Comparison of ENCODE assay signal across 16 cellular contexts in the genomic region with DNA sequence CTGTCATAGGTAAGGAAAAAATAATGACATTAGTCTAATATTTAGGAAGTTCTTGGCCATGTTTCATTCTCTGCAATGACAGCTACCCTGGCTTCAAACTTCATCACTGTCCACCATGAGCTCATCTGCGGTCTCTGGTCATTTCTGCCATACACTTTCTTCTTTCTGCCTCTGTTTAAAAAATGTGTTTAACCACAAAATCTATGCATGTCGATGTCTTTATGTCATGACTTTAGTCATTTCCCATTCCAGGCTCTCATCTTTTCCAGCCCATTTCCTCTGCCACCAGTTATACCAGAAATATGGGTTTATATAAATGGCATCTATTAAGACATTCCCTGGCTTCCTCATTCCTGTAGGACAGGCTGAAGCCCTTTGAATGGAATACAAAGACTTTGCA.
DNase-seq lines count a peak whose midpoint lies in the region; ATAC-seq and TF ChIP-seq lines count a peak whose summit lies in the region.
"Had no signal": no experiment of that assay in that cellular context is flagged by ENCODE, and none has a peak within 500 bp of the region (broad histone marks: within the 10 kb centered on the region; RNA-seq: fewer than 3 reads in every experiment).

No MANE protein-coding gene starts in this region.

- TF ChIP-seq CTCF in AG04449 (IDR thresholded peaks at IDR 0.05; ENCODE audit: insufficient read depth, low read length, missing control alignments) (no peak), foreskin keratinocyte (conservative IDR thresholded peaks at IDR 0.05) (no peak)

- H4K20me1 ChIP-seq in GM23248 (ENCODE audit: insufficient read depth), result no peaks in the 10 kb centered on the region

- H3K4me3 ChIP-seq in AG04449 (ENCODE audit: low read depth, low read length) (no peak overlapping the region), GM23248 (no peak overlapping the region)
- H3K4me3 ChIP-seq: gastrocnemius medialis, lower lobe of right lung, ovary, suprapubic skin had no signal

- peaks cover 1% of the 10 kb centered on the region for H3K36me3 Mint-ChIP-seq in activated naive CD8-positive, alpha-beta T cell treated with anti-CD3 and anti-CD28 coated beads, Interleukin-2, amount 50 U/mL, for 24 hours (ENCODE audit: low read depth)
- H3K36me3 Mint-ChIP-seq: brain had no signal

- H3K4me1 ChIP-seq in GM23248 (ENCODE audit: insufficient read depth) (peaks cover 19% of the 10 kb centered on the region), foreskin keratinocyte (peaks cover 22% of the 10 kb centered on the region)
- H3K4me1 ChIP-seq: gastrocnemius medialis, lower lobe of right lung, suprapubic skin had no signal

- peak overlapping the region; percentile 58 for H3K4me3 Mint-ChIP-seq in activated naive CD8-positive, alpha-beta T cell treated with anti-CD3 and anti-CD28 coated beads, Interleukin-2, amount 50 U/mL, for 24 hours
- H3K4me3 Mint-ChIP-seq: brain had no signal

- H3K4me1 Mint-ChIP-seq in activated naive CD8-positive, alpha-beta T cell treated with anti-CD3 and anti-CD28 coated beads, Interleukin-2, amount 50 U/mL, for 24 hours, result peaks cover 51% of the 10 kb centered on the region
- H3K4me1 Mint-ChIP-seq: brain had no signal

- peaks cover 4% of the 10 kb centered on the region for H3K27me3 Mint-ChIP-seq in activated naive CD8-positive, alpha-beta T cell treated with anti-CD3 and anti-CD28 coated beads, Interleukin-2, amount 50 U/mL, for 24 hours

- H3K4me2 ChIP-seq in GM23248 (ENCODE audit: unreplicated experiment), result peak overlapping the region; percentile 4

- no peaks in the 10 kb centered on the region for H3K79me2 ChIP-seq in GM23248 (ENCODE audit: insufficient read depth)

- H3K9me3 ChIP-seq in GM23248 (ENCODE audit: low read depth), result no peaks in the 10 kb centered on the region
- H3K9me3 ChIP-seq: gastrocnemius medialis, lower lobe of right lung, ovary had no signal

- H3K9ac ChIP-seq in GM23248, result no peak overlapping the region

- in situ Hi-C loops in GM23248 (cut with MboI), result no loop called here

- H3K9me3 Mint-ChIP-seq in activated naive CD8-positive, alpha-beta T cell treated with anti-CD3 and anti-CD28 coated beads, Interleukin-2, amount 50 U/mL, for 24 hours, result peaks cover 8% of the 10 kb centered on the region

- H3F3A ChIP-seq in GM23248 (ENCODE audit: insufficient read depth), result peaks cover 23% of the 10 kb centered on the region

- H3K27me3 ChIP-seq in GM23248 (replicated peaks; ENCODE audit: insufficient read depth) (no peaks in the 10 kb centered on the region), foreskin keratinocyte (no peaks in the 10 kb centered on the region)
- H3K27me3 ChIP-seq: gastrocnemius medialis, ovary, suprapubic skin had no signal

- CTCF ChIA-PET in AG04449 (lab: Yijun Ruan, JAX), result interaction anchor here (0.7 to 1.7 kb wide), 3 partner anchors 9 to 655 kb away, joined by 3 to 5 read pairs (median 3); a partner anchor contains a TSS

- ATAC-seq in activated naive CD8-positive, alpha-beta T cell treated with anti-CD3 and anti-CD28 coated beads, Interleukin-2, amount 50 U/mL, for 24 hours, result peak; percentile 33
- ATAC-seq in foreskin keratinocyte, result peak; percentile 94
- no peak for ATAC-seq in GM19328 (IDR thresholded peaks at IDR 0.05; ENCODE audit: unreplicated experiment)
- ATAC-seq: gastrocnemius medialis had no signal

- DNase-seq in AG04449 (ENCODE audit: low read depth, low spot score) (peak; percentile 67), GM23248 (peak; percentile 89), foreskin keratinocyte (peak; percentile 91 to 98), NCI-H146 treated with DMSO at 0.1 percent for 48 hours (lab: John Stamatoyannopoulos, UW; ENCODE audit: unreplicated experiment) (no peak), SKM-1 (lab: John Stamatoyannopoulos, UW; ENCODE audit: unreplicated experiment) (no peak)
- DNase-seq in activated naive CD8-positive, alpha-beta T cell treated with anti-CD3 and anti-CD28 coated beads, Interleukin-2, amount 50 U/mL, for 24 hours, result no peak
- no peak for DNase-seq in stimulated activated naive CD4-positive, alpha-beta T cell treated with Interleukin-2 at 50 U/mL for 16 hours (lab: John Stamatoyannopoulos, UW)
- DNase-seq: C1 segment of cervical spinal cord; gastrocnemius medialis; lower lobe of right lung; NCI-H526; ovary; stimulated activated CD4-positive, alpha-beta T cell treated with anti-CD3 and anti-CD28 coated beads, Interleukin-4, amount 100 ng/mL, for 1 hour had no signal

- WGBS in GM23248 (ENCODE audit: low coverage in 1 of 2, low lambda C conversion rate in 2 of 2, missing lambda C conversion rate in 2 of 2), 2 experiments, result 3 to 7% methylated on average over 2 of the region's 2 CpGs

- peak overlapping the region; percentile 84 for H3K27ac Mint-ChIP-seq in activated naive CD8-positive, alpha-beta T cell treated with anti-CD3 and anti-CD28 coated beads, Interleukin-2, amount 50 U/mL, for 24 hours
- H3K27ac Mint-ChIP-seq: brain had no signal

- no peak overlapping the region for H2AFZ ChIP-seq in GM23248

- no peaks in the 10 kb centered on the region for H3K9me2 ChIP-seq in GM23248 (ENCODE audit: insufficient read depth)

- H3K36me3 ChIP-seq in GM23248 (ENCODE audit: low read depth), result no peaks in the 10 kb centered on the region
- H3K36me3 ChIP-seq: gastrocnemius medialis, lower lobe of right lung, ovary, suprapubic skin had no signal

- H3K27ac ChIP-seq in GM23248 (peak overlapping the region; percentile 30), foreskin keratinocyte (peak overlapping the region; percentile 4)
- H3K27ac ChIP-seq: gastrocnemius medialis, lower lobe of right lung, ovary, suprapubic skin had no signal

- POLR2A ChIA-PET in AG04449 (lab: Yijun Ruan, JAX), result interaction anchor here (1.3 kb wide), 1 partner anchor 9 kb away, joined by 4 read pairs; no protein-coding TSS in a partner anchor

Comparison
In these comparisons a context has a peak if more than half of its experiments do, and no peak if none do; other contexts are left out.
1. DNase-seq: peak in AG04449 (single experiment), GM23248 (single experiment) and foreskin keratinocyte (2 of 2); none in activated naive CD8-positive, alpha-beta T cell treated with anti-CD3 and anti-CD28 coated beads, Interleukin-2, amount 50 U/mL, for 24 hours (single experiment), stimulated activated naive CD4-positive, alpha-beta T cell treated with Interleukin-2 at 50 U/mL for 16 hours (single experiment), NCI-H146 treated with DMSO at 0.1 percent for 48 hours (single experiment) and SKM-1 (single experiment).